17 cellular contexts compared by ENCODE assay signal in genomic region chr11:13705710-13706109, GRCh38. TPM values are rescaled to one million over a fixed set of nuclear protein-coding genes. Genes with fewer than 3 reads are reported as not detected.
DNase-seq lines count a peak whose midpoint lies in the region; ATAC-seq and TF ChIP-seq lines count a peak whose summit lies in the region.
"Had no signal": no experiment of that assay in that cellular context is flagged by ENCODE, and none has a peak within 500 bp of the region (broad histone marks: within the 10 kb centered on the region; RNA-seq: fewer than 3 reads in every experiment).

No MANE protein-coding gene starts in this region.

- TF ChIP-seq EP300 in gastroesophageal sphincter (IDR thresholded peaks at IDR 0.05), result no peak

- peak; percentile 56 for ATAC-seq in GM23338
- ATAC-seq in HG03571 (IDR thresholded peaks at IDR 0.05; ENCODE audit: unreplicated experiment), result no peak
- ATAC-seq in gastroesophageal sphincter, result no peak
- ATAC-seq: GM12878 had no signal

- H3K36me3 ChIP-seq in GM23338 (ENCODE audit: insufficient read depth), result peaks cover 13% of the 10 kb centered on the region; the same call in 1 of the 2 replicates
- peaks cover 0 to 50% of the 10 kb centered on the region in 2 donors for H3K36me3 ChIP-seq in gastroesophageal sphincter

- H3K9me3 Mint-ChIP-seq in GM23338, result no peaks in the 10 kb centered on the region
- H3K9me3 Mint-ChIP-seq: CD8-positive, alpha-beta memory T cell; HFFc6 had no signal

- no peak overlapping the region for H2AFZ ChIP-seq in GM23338

- no peaks in the 10 kb centered on the region for H3F3A ChIP-seq in GM23338 (replicated peaks; ENCODE audit: low read depth)

- DNase-seq in GM23338 (ENCODE audit: low spot score) (peak; percentile 25), iPS-NIHi7 (ENCODE audit: extremely low spot score) (peak; percentile 10), pons (ENCODE audit: low spot score) (peak; percentile 50), hypothalamus (lab: John Stamatoyannopoulos, UW) (no peak)
- DNase-seq: 8988T; AML-193; Caco-2; CD8-positive, alpha-beta memory T cell; DMS53; HCEC 1CT; HFFc6 had no signal

- no peaks in the 10 kb centered on the region for H3K27me3 ChIP-seq in GM23338 (ENCODE audit: insufficient read depth)
- no peaks in the 10 kb centered on the region for H3K27me3 ChIP-seq in gastroesophageal sphincter
- H3K27me3 ChIP-seq: BLaER1 had no signal

- TF ChIP-seq POLR2A in gastroesophageal sphincter (IDR thresholded peaks at IDR 0.05), result no peak

- H3K9me2 ChIP-seq in GM23338 (ENCODE audit: insufficient read depth), result no peaks in the 10 kb centered on the region

- H4K20me1 ChIP-seq in GM23338 (replicated peaks; ENCODE audit: insufficient read depth), result peaks cover 6% of the 10 kb centered on the region; the same call in 1 of the 2 replicates
- H4K20me1 ChIP-seq: BLaER1 had no signal

- TF ChIP-seq CTCF in GM23338 (conservative IDR thresholded peaks at IDR 0.05; ENCODE audit: low read depth in 2 of 2) (no peak), gastroesophageal sphincter (IDR thresholded peaks at IDR 0.05) (no peak)

- H3K27ac ChIP-seq in GM23338 (ENCODE audit: low read depth) (no peak overlapping the region), angular gyrus (ENCODE audit: low read depth, low read length) (peak overlapping the region; percentile 29), gastroesophageal sphincter (no peak overlapping the region)
- H3K27ac ChIP-seq: BLaER1, HL-60 had no signal

- H3K4me2 ChIP-seq in GM23338, result peak overlapping the region; percentile 21; the same call in 1 of the 2 replicates
- H3K4me2 ChIP-seq: BLaER1 had no signal

- H3K27me3 Mint-ChIP-seq in GM23338 (ENCODE audit: insufficient read depth, low read depth, poor library complexity), result peaks cover 2% of the 10 kb centered on the region
- H3K27me3 Mint-ChIP-seq: CD8-positive, alpha-beta memory T cell had no signal

- H3K27ac Mint-ChIP-seq in GM23338, result no peak overlapping the region
- H3K27ac Mint-ChIP-seq: CD8-positive, alpha-beta memory T cell; HFFc6 had no signal

- H3K9me3 ChIP-seq in gastroesophageal sphincter, result no peaks in the 10 kb centered on the region
- H3K9me3 ChIP-seq: BLaER1, Caco-2 had no signal

- no peaks in the 10 kb centered on the region for H3K79me2 ChIP-seq in GM23338 (replicated peaks; ENCODE audit: insufficient read depth)

- no peak overlapping the region for H3K4me3 Mint-ChIP-seq in GM23338
- H3K4me3 Mint-ChIP-seq: CD8-positive, alpha-beta memory T cell; HFFc6 had no signal

- H3K4me1 Mint-ChIP-seq in GM23338, result peaks cover 17% of the 10 kb centered on the region

- peaks cover 25% of the 10 kb centered on the region; the same call in 2 of the 3 replicates for H3K36me3 Mint-ChIP-seq in GM23338 (ENCODE audit: low read depth)

- H3K4me3 ChIP-seq in GM23338 (no peak overlapping the region), gastroesophageal sphincter (no peak overlapping the region)
- H3K4me3 ChIP-seq: BLaER1, GM12878 had no signal

- H3K4me1 ChIP-seq in GM23338 (ENCODE audit: insufficient read depth), result peaks cover 15% of the 10 kb centered on the region
- no peaks in the 10 kb centered on the region for H3K4me1 ChIP-seq in gastroesophageal sphincter
- H3K4me1 ChIP-seq: BLaER1, Caco-2 had no signal

TF ChIP-seq in GM23338, 12 proteins besides CTCF, POLR2A, EP300 and RAD21:
- no peak for TF ChIP-seq JUNB (IDR thresholded peaks at IDR 0.05; ENCODE audit: unreplicated experiment)

RNA-seq across cellular contexts. Expression of gene FAR1, which starts 37.2 kb away (rescaled TPM):
- total RNA-seq in GM23338 (2014; rRNA removed; shearing (Covaris generic)), result 76.0 and 79.5 TPM in 2 replicates
- 25.5 and 27.3 TPM in 2 replicates for polyA plus RNA-seq in GM23338 (2016; fragmentation: Nextera tagmentation; extraction: Ambion mirVana)
- total RNA-seq in gastroesophageal sphincter, result 10 to 100 TPM; 37.5 to 61.5 (median 38.8) TPM

Comparison
In these comparisons a context has a peak if more than half of its experiments do, and no peak if none do; other contexts are left out.
1. DNase-seq: peak in GM23338 (single experiment), iPS-NIHi7 (single experiment) and pons (single experiment); none in hypothalamus (0 of 51).